ENCODE assay signal across 23 cellular contexts in genomic region chr17:29062215-29062614, GRCh38. TPM values are rescaled to one million over a fixed set of nuclear protein-coding genes. Genes with fewer than 3 reads are reported as not detected.
DNase-seq lines count a peak whose midpoint lies in the region; ATAC-seq, FAIRE-seq and TF ChIP-seq lines count a peak whose summit lies in the region.
"Had no signal": no experiment of that assay in that cellular context is flagged by ENCODE, and none has a peak within 500 bp of the region (broad histone marks: within the 10 kb centered on the region; RNA-seq: fewer than 3 reads in every experiment).

No MANE protein-coding gene starts in this region.

- intact Hi-C loops in left ventricle myocardium superior (cut with micrococcal nuclease) = no loop called here
- intact Hi-C loops in left ventricle myocardium inferior (cut with micrococcal nuclease) = no loop called here
- intact Hi-C loops in tibial artery (cut with DNase I; ENCODE audit: low total_unique reads) = no loop called here

- H3K23me2 ChIP-seq in H1 (ENCODE audit: low read depth, low read length) = no peaks in the 10 kb centered on the region

- H2BK12ac ChIP-seq in H1 (ENCODE audit: low read depth, low read length) (no peak overlapping the region; the same call in 1 of the 2 replicates), neuronal stem cell (ENCODE audit: low read length) (no peak overlapping the region)

- H3K36me3 ChIP-seq in left ventricle myocardium inferior (no peaks in the 10 kb centered on the region), HEK293 (ENCODE audit: control insufficient read depth in 2 of 2, insufficient read depth in 1 of 2, low read length in 2 of 2) (no peaks in the 10 kb centered on the region), H1 (ENCODE audit: control insufficient read depth in 2 of 4, insufficient read depth in 4 of 4, low read length in 3 of 4) (no peaks in the 10 kb centered on the region), neuronal stem cell (replicated peaks in 1 of 2; ENCODE audit: control insufficient read depth in 2 of 2, insufficient read depth in 2 of 2, low read length in 2 of 2) (no peaks in the 10 kb centered on the region), tibial artery (no peaks in the 10 kb centered on the region)

- no peak for TF ChIP-seq EP300 in H1 (IDR thresholded peaks at IDR 0.05; ENCODE audit: borderline replicate concordance in 1 of 2, low read depth in 2 of 2, low read length in 2 of 2)

- peak overlapping the region; percentile 60; the same call in 1 of the 2 replicates for H2BK5ac ChIP-seq in H1 (ENCODE audit: low read depth, low read length)
- no peak overlapping the region for H2BK5ac ChIP-seq in neuronal stem cell (ENCODE audit: low read length)

- H3K4me1 ChIP-seq in left ventricle myocardium inferior (peaks cover 12% of the 10 kb centered on the region), HEK293 (ENCODE audit: control insufficient read depth, insufficient read depth, low read length) (no peaks in the 10 kb centered on the region), H1 (replicated peaks in 1 of 4; ENCODE audit: control insufficient read depth in 3 of 4, insufficient read depth in 4 of 4, low read length in 3 of 4) (peaks cover 12 to 29% (median 18%) of the 10 kb centered on the region in 4 experiments), neuronal stem cell (ENCODE audit: control insufficient read depth in 2 of 2, insufficient read depth in 1 of 2, low read depth in 1 of 2, low read length in 2 of 2) (peaks cover 16 to 21% of the 10 kb centered on the region in 2 donors), tibial artery (peaks cover 0 to 10% (median 2%) of the 10 kb centered on the region in 4 donors)
- H3K4me1 ChIP-seq: Caco-2 had no signal

- H2BK120ac ChIP-seq in H1 (replicated peaks; ENCODE audit: low read depth, low read length) = no peak overlapping the region
- H2BK120ac ChIP-seq in neuronal stem cell (ENCODE audit: low read depth, low read length) = no peak overlapping the region

- H3K79me2 ChIP-seq in H1 (ENCODE audit: control insufficient read depth in 1 of 2, insufficient read depth in 2 of 2, low read length in 2 of 2) = no peaks in the 10 kb centered on the region

- H2BK15ac ChIP-seq in H1 (ENCODE audit: low read length) (no peak overlapping the region), neuronal stem cell (ENCODE audit: low read length) (no peak overlapping the region)

- H2AFZ ChIP-seq in H1 (ENCODE audit: low read length) = no peak overlapping the region
- no peak overlapping the region for H2AFZ ChIP-seq in neuronal stem cell (ENCODE audit: low read length)
- H2AFZ ChIP-seq: GM23248 had no signal

- H4K91ac ChIP-seq in H1 (replicated peaks; ENCODE audit: insufficient read length, low read length) = peak overlapping the region; percentile 83
- H4K91ac ChIP-seq in neuronal stem cell (ENCODE audit: low read depth, low read length, poor library complexity) = no peak overlapping the region

- H3K4ac ChIP-seq in H1 (replicated peaks; ENCODE audit: insufficient read length, low read depth, low read length) (peak overlapping the region; percentile 59), neuronal stem cell (ENCODE audit: low read length) (no peak overlapping the region)

- TF ChIP-seq POLR2A in H1 (IDR thresholded peaks at IDR 0.05; ENCODE audit: control extremely low read depth in 1 of 2, low read depth in 2 of 2, low read length in 2 of 2) = no peak

- 0 out of 2 replicates have a peak overlapping the region, but pooled peaks have one; percentile 3 for H2BK20ac ChIP-seq in H1 (ENCODE audit: low read length)

- H3K23ac ChIP-seq in H1 (ENCODE audit: insufficient read length) (no peak overlapping the region), neuronal stem cell (ENCODE audit: low read depth, low read length, poor library complexity) (no peak overlapping the region)

- no peaks in the 10 kb centered on the region for H4K20me1 ChIP-seq in H1 (replicated peaks in 1 of 2; ENCODE audit: control insufficient read depth in 1 of 2, insufficient read depth in 2 of 2, low read length in 2 of 2)

- H3K18ac ChIP-seq in H1 (ENCODE audit: extremely low read depth, low read length) (no peak overlapping the region; the same call in none of the 2 replicates), neuronal stem cell (ENCODE audit: low read length) (no peak overlapping the region)

- CTCF ChIA-PET in HEK293 (lab: Yijun Ruan, JAX) = interaction anchor here (0.7 to 1.5 kb wide), 5 partner anchors 52 to 293 kb away, joined by 3 to 8 read pairs (median 4); no protein-coding TSS in a partner anchor
- CTCF ChIA-PET in H1 (lab: Charles Lee; ENCODE audit: partially characterized antibody) = interaction anchor here (0.7 to 2.8 kb wide), 6 partner anchors 9 to 109 kb away, joined by 3 to 11 read pairs (median 4); no protein-coding TSS in a partner anchor

- no peak overlapping the region for H3K4me3 ChIP-seq in left ventricle myocardium inferior
- no peak overlapping the region for H3K4me3 ChIP-seq in HEK293 (ENCODE audit: low read depth, low read length)
- H3K4me3 ChIP-seq in H1 (ENCODE audit: extremely low read depth in 1 of 4, insufficient read depth in 2 of 4, low read depth in 3 of 4, low read length in 4 of 4) = no peak overlapping the region
- no peak overlapping the region for H3K4me3 ChIP-seq in neuronal stem cell (ENCODE audit: low read length in 2 of 2)
- no peak overlapping the region for H3K4me3 ChIP-seq in tibial artery
- H3K4me3 ChIP-seq: A549, GM12878, GM23248 had no signal

- H3K27me3 ChIP-seq in left ventricle myocardium inferior (ENCODE audit: low read depth) (peaks cover 5% of the 10 kb centered on the region), H1 (replicated peaks in 1 of 4; ENCODE audit: control insufficient read depth in 3 of 4, extremely low read depth in 1 of 4, insufficient read depth in 3 of 4, low read length in 3 of 4) (0 out of 7 replicates have a peak, but pooled peaks cover 0 to 2% (median 0%) of the 10 kb centered on the region in 4 experiments), neuronal stem cell (ENCODE audit: control insufficient read depth in 3 of 3, insufficient read depth in 3 of 3, low read depth in 1 of 3, low read length in 3 of 3) (no peaks in the 10 kb centered on the region), tibial artery (peaks cover 0 to 14% of the 10 kb centered on the region in 2 donors)

- DNase-seq in left ventricle myocardium superior (peak; percentile 12), left ventricle myocardium inferior (no peak), H1 (ENCODE audit: low read depth in 1 of 2, low spot score in 2 of 2) (no peak), neuronal stem cell (ENCODE audit: low spot score) (no peak), DMS53 treated with DMSO at 0.1 percent for 48 hours (lab: John Stamatoyannopoulos, UW; ENCODE audit: unreplicated experiment) (no peak), tibial artery (no peak)
- no peak for DNase-seq in effector CD8-positive, alpha-beta T cell (lab: John Stamatoyannopoulos, UW)
- DNase-seq: 8988T; C1 segment of cervical spinal cord; Caco-2; CD4-positive, alpha-beta memory T cell; DMS153; DMS79; EL; GDM1; GM23248; HCEC 1CT had no signal

- H3K27ac ChIP-seq in left ventricle myocardium inferior (replicated peaks) (no peak overlapping the region), HEK293 (ENCODE audit: extremely low read depth, low read depth, low read length) (no peak overlapping the region), H1 (ENCODE audit: low read depth, low read length) (no peak overlapping the region), neuronal stem cell (replicated peaks; ENCODE audit: low read length) (no peak overlapping the region), tibial artery (no peak overlapping the region)
- H3K27ac ChIP-seq: A549, GM23248 had no signal

- TF ChIP-seq CTCF in left ventricle myocardium inferior (IDR thresholded peaks at IDR 0.05; ENCODE audit: borderline replicate concordance) (no peak), HEK293 (tag by site-specific recombination; IDR thresholded peaks at IDR 0.05) (no peak), H1 (IDR thresholded peaks at IDR 0.05; ENCODE audit: control extremely low read depth in 1 of 3, insufficient read depth in 1 of 3, low read depth in 1 of 3, low read length in 3 of 3) (no peak), tibial artery (IDR thresholded peaks at IDR 0.05) (no peak)

- no peak overlapping the region for H3K14ac ChIP-seq in H1 (ENCODE audit: insufficient read length)
- H3K14ac ChIP-seq in neuronal stem cell (ENCODE audit: low read length) = no peak overlapping the region

- no peaks in the 10 kb centered on the region for H3K79me1 ChIP-seq in H1 (ENCODE audit: low read depth, low read length)
- no peaks in the 10 kb centered on the region for H3K79me1 ChIP-seq in neuronal stem cell (ENCODE audit: low read depth, low read length)

- POLR2A ChIA-PET in HEK293 (lab: Yijun Ruan, JAX) = interaction anchor here (1.7 kb wide), 1 partner anchor 14 kb away, joined by 4 read pairs; no protein-coding TSS in a partner anchor
- POLR2A ChIA-PET in H1 (lab: Charles Lee; ENCODE audit: partially characterized antibody) = interaction anchor here (0.7 to 3.1 kb wide), 10 partner anchors 10 to 109 kb away, joined by 3 to 19 read pairs (median 4); no protein-coding TSS in a partner anchor

- no peak overlapping the region for H2AK5ac ChIP-seq in H1 (ENCODE audit: low read depth, low read length)
- peak overlapping the region; percentile 12 for H2AK5ac ChIP-seq in neuronal stem cell (ENCODE audit: low read depth, low read length)

- H3K56ac ChIP-seq in H1 (replicated peaks; ENCODE audit: insufficient read length, low read depth, low read length) = no peak overlapping the region

- no peak for TF ChIP-seq RAD21 in H1 (IDR thresholded peaks at IDR 0.05 in 1 of 2, conservative IDR thresholded peaks at IDR 0.05 in 1 of 2; ENCODE audit: low read depth in 2 of 2, low read length in 2 of 2)

- H4K5ac ChIP-seq in H1 (ENCODE audit: insufficient read length, low read depth, low read length) = peak overlapping the region; percentile 18

- H3K9me3 ChIP-seq in left ventricle myocardium inferior (replicated peaks) (no peaks in the 10 kb centered on the region), HEK293 (ENCODE audit: control insufficient read depth, insufficient read depth, low read depth, low read length) (no peaks in the 10 kb centered on the region), H1 (ENCODE audit: insufficient read depth in 2 of 2, low read depth in 1 of 2, low read length in 1 of 2) (no peaks in the 10 kb centered on the region), neuronal stem cell (replicated peaks in 1 of 2; ENCODE audit: control insufficient read depth in 2 of 2, insufficient read depth in 1 of 2, low read depth in 1 of 2, low read length in 2 of 2) (no peaks in the 10 kb centered on the region), tibial artery (no peaks in the 10 kb centered on the region)
- H3K9me3 ChIP-seq: A549, Caco-2 had no signal

- H3K4me2 ChIP-seq in H1 (ENCODE audit: insufficient read depth in 1 of 2, low read depth in 2 of 2, low read length in 2 of 2) (no peak overlapping the region), neuronal stem cell (ENCODE audit: insufficient read depth, low read length, poor library complexity, severe bottlenecking) (no peak overlapping the region)
- H3K4me2 ChIP-seq: A549 had no signal

- H3K9ac ChIP-seq in H1 (replicated peaks in 1 of 4; ENCODE audit: extremely low read depth in 1 of 4, low read depth in 3 of 4, low read length in 3 of 4) (no peak overlapping the region), neuronal stem cell (ENCODE audit: low read depth, low read length, poor library complexity) (no peak overlapping the region)
- H3K9ac ChIP-seq: GM23248 had no signal

- ATAC-seq in left ventricle myocardium superior = no peak
- ATAC-seq: A549, GM12878 had no signal

- WGBS in H1 (ENCODE audit: extremely low coverage in 1 of 2, insufficient coverage in 1 of 2, insufficient read length in 1 of 2, insufficient replicate concordance in 2 of 2, low coverage in 1 of 2, low lambda C conversion rate in 2 of 2, missing lambda C conversion rate in 1 of 2), 2 experiments = 89% methylated on average over 9 of the region's 9 CpGs; no CpG with 5 or more reads in 1 of the 2 experiments
- no CpG with 5 or more reads among the region's 9 CpGs for WGBS in neuronal stem cell (ENCODE audit: extremely low coverage in 2 of 2, insufficient read length in 2 of 2, insufficient replicate concordance in 1 of 2), 2 donors

- H4K8ac ChIP-seq in H1 (ENCODE audit: extremely low read depth, insufficient read depth, low read length) (no peak overlapping the region), neuronal stem cell (ENCODE audit: low read depth, low read length) (no peak overlapping the region)

- FAIRE-seq in H1 (lab: Jason Lieb, UNC) = no peak
- FAIRE-seq: A549, GM12878, GM19239, H54 had no signal

RNA-seq across cellular contexts. Expression of gene PIPOX, which starts 19.3 kb away (rescaled TPM):
- total RNA-seq in left ventricle myocardium superior (0.59 TPM), left ventricle myocardium inferior (0.60 TPM)
- total RNA-seq in H1 (2021; fragmentation: NEBNext Ultra II Directional; extraction: Animal tissue kit (Norgen Biotek cat#: 25700)) = 55.5 and 57.2 TPM in 2 replicates
- 75.0 and 99.6 TPM in 2 replicates for polyA plus RNA-seq in H1 (2011; rRNA removed)
- 70.3 TPM for polyA plus RNA-seq in H1 (2011; cell fraction: cytosol; rRNA removed)
- 39.1 TPM for polyA plus RNA-seq in H1 (2011; cell fraction: nucleus; rRNA removed)
- polyA plus RNA-seq in H1 (2012, experiment 1 of 2) = 46.5 to 58.4 TPM (median 54.3 TPM) in 4 replicates
- 39.4 TPM for polyA plus RNA-seq in H1 (2012, experiment 2 of 2)
- polyA plus RNA-seq in H1 (2013, experiment 1 of 2) = 51.2 TPM
- polyA plus RNA-seq in H1 (2013, experiment 2 of 2) = 48.0 TPM
- 68.1 and 68.2 TPM in 2 replicates for polyA minus RNA-seq in H1 (2011; rRNA and poly(A)+ RNA removed)
- 15.8 TPM for polyA minus RNA-seq in H1 (2011; cell fraction: cytosol; rRNA and poly(A)+ RNA removed)
- 28.2 TPM for polyA minus RNA-seq in H1 (2011; cell fraction: nucleus; rRNA and poly(A)+ RNA removed)
- 2.7 TPM for polyA plus RNA-seq in neuronal stem cell (2013, experiment 1 of 2)
- 2.9 TPM for polyA plus RNA-seq in neuronal stem cell (2013, experiment 2 of 2)
- total RNA-seq: GM23248 had no signal
- polyA plus RNA-seq: GM23248 had no signal

RNA-seq across cellular contexts. Expression of gene SEZ6, which starts 56.4 kb away (rescaled TPM):
- not detected for total RNA-seq in left ventricle myocardium superior
- not detected for total RNA-seq in left ventricle myocardium inferior
- total RNA-seq in H1 (2021; fragmentation: NEBNext Ultra II Directional; extraction: Animal tissue kit (Norgen Biotek cat#: 25700)) = 6.9 and 7.8 TPM in 2 replicates
- 8.5 and 16.1 TPM in 2 replicates for polyA plus RNA-seq in H1 (2011; rRNA removed)
- 4.8 TPM for polyA plus RNA-seq in H1 (2011; cell fraction: cytosol; rRNA removed)
- polyA plus RNA-seq in H1 (2011; cell fraction: nucleus; rRNA removed) = 18.6 TPM
- 10.7 to 21.5 TPM (median 18.7 TPM) in 4 replicates for polyA plus RNA-seq in H1 (2012, experiment 1 of 2)
- polyA plus RNA-seq in H1 (2012, experiment 2 of 2) = 19.3 TPM
- 11.1 TPM for polyA plus RNA-seq in H1 (2013, experiment 1 of 2)
- polyA plus RNA-seq in H1 (2013, experiment 2 of 2) = 10.2 TPM
- 5.6 and 13.9 TPM in 2 replicates for polyA minus RNA-seq in H1 (2011; rRNA and poly(A)+ RNA removed)
- polyA minus RNA-seq in H1 (2011; cell fraction: cytosol; rRNA and poly(A)+ RNA removed) = 5.6 TPM
- 7.6 TPM for polyA minus RNA-seq in H1 (2011; cell fraction: nucleus; rRNA and poly(A)+ RNA removed)
- polyA plus RNA-seq in neuronal stem cell (2013, experiment 1 of 2) = 0.04 TPM
- polyA plus RNA-seq in neuronal stem cell (2013, experiment 2 of 2) = 0.04 TPM
- total RNA-seq: Caco-2; CD4-positive, alpha-beta memory T cell; GM12878; GM23248 had no signal
- polyA plus RNA-seq: A549, BJ, GM23248 had no signal

Comparison
In these comparisons a context has a peak if more than half of its experiments do, and no peak if none do; other contexts are left out.
1. RNA of gene PIPOX, which starts 19.3 kb away (total RNA-seq): 55.5 to 57.2 TPM in H1; 0.60 TPM in left ventricle myocardium inferior (single experiment) and 0.59 TPM in left ventricle myocardium superior (single experiment); every median in the first group is over 10 times any median in the second.